19 cellular contexts compared by ENCODE assay signal in genomic region chr3:128083980-128084674, GRCh38. TPM values are rescaled to one million over a fixed set of nuclear protein-coding genes. Genes with fewer than 3 reads are reported as not detected.
DNase-seq lines count a peak whose midpoint lies in the region; ATAC-seq and TF ChIP-seq lines count a peak whose summit lies in the region.
"Had no signal": no experiment of that assay in that cellular context is flagged by ENCODE, and none has a peak within 500 bp of the region (broad histone marks: within the 10 kb centered on the region; RNA-seq: fewer than 3 reads in every experiment).

No MANE protein-coding gene starts in this region.

- no peak overlapping the region for H3K4me2 ChIP-seq in parathyroid adenoma (ENCODE audit: low read length)

- peaks cover 35% of the 10 kb centered on the region for H3K4me1 ChIP-seq in parathyroid adenoma

- DNase-seq in AG10803 (ENCODE audit: low read depth) (peak; percentile 56), astrocyte of the spinal cord (ENCODE audit: low read depth, low spot score) (peak; percentile 49), Right ventricle myocardium superior (no peak), HK-2 (ENCODE audit: unreplicated experiment) (no peak), globus pallidus (ENCODE audit: low spot score) (no peak)
- DNase-seq in stimulated activated naive CD4-positive, alpha-beta T cell treated with Interleukin-2 at 50 U/mL for 16 hours (lab: John Stamatoyannopoulos, UW): no peak
- DNase-seq in activated naive CD4-positive, alpha-beta T cell treated with anti-CD3 and anti-CD28 coated beads, Interleukin-2, amount 50 U/mL, for 72 hours (ENCODE audit: low spot score in 2 of 2): no peak
- DNase-seq: activated CD4-positive, alpha-beta T cell treated with anti-CD3 and anti-CD28 coated beads, Interleukin-2, amount 10 ng/mL, durations not matched to agents 7 days and 5 days; activated T-cell treated with anti-CD3 and anti-CD28 coated beads, Interleukin-2, amount 50 U/mL, for 72 hours; amniotic stem cell; Karpas-422; kidney; naive thymus-derived CD4-positive, alpha-beta T cell; NCI-H1930; NCI-H774 had no signal

- intact Hi-C loops in Right ventricle myocardium superior (cut with DNase I): no loop called here

- H2AFZ ChIP-seq in parathyroid adenoma: peak overlapping the region; percentile 66

- peaks cover 21 to 41% of the 10 kb centered on the region in 2 donors for H3K36me3 Mint-ChIP-seq in activated naive CD4-positive, alpha-beta T cell treated with anti-CD3 and anti-CD28 coated beads, Interleukin-2, amount 50 U/mL, for 72 hours

- no peak overlapping the region for H3K9ac ChIP-seq in parathyroid adenoma

- H3K9me3 Mint-ChIP-seq in activated naive CD4-positive, alpha-beta T cell treated with anti-CD3 and anti-CD28 coated beads, Interleukin-2, amount 50 U/mL, for 72 hours: no peaks in the 10 kb centered on the region
- H3K9me3 Mint-ChIP-seq: activated CD4-positive, alpha-beta T cell treated with anti-CD3 and anti-CD28 coated beads, Interleukin-2, amount 10 ng/mL, durations not matched to agents 7 days and 5 days; activated T-cell treated with anti-CD3 and anti-CD28 coated beads, Interleukin-2, amount 50 U/mL, for 72 hours; naive thymus-derived CD4-positive, alpha-beta T cell had no signal

- in situ Hi-C loops in astrocyte of the spinal cord (cut with HindIII; ENCODE audit: low sequenced_read_pairs): no loop called here

- peak overlapping the region; percentile 90 for H3K27ac ChIP-seq in parathyroid adenoma
- H3K27ac ChIP-seq: HL-60, skin epidermis had no signal

- H3K9me3 ChIP-seq in parathyroid adenoma (ENCODE audit: control insufficient read depth, low read length): no peaks in the 10 kb centered on the region

- H3K27me3 ChIP-seq in parathyroid adenoma (ENCODE audit: control insufficient read depth, insufficient read depth, low read length): no peaks in the 10 kb centered on the region

- H3K79me2 ChIP-seq in parathyroid adenoma: no peaks in the 10 kb centered on the region

- no peak overlapping the region for H3K4me3 ChIP-seq in AG10803 (ENCODE audit: low read length)
- H3K4me3 ChIP-seq in astrocyte of the spinal cord (ENCODE audit: low read depth, low read length): no peak overlapping the region
- H3K4me3 ChIP-seq in parathyroid adenoma (ENCODE audit: low read depth, low read length): no peak overlapping the region
- H3K4me3 ChIP-seq: skin epidermis had no signal

- ATAC-seq in Right ventricle myocardium superior (ENCODE audit: poor library complexity): peak; percentile 82
- no peak for ATAC-seq in activated naive CD4-positive, alpha-beta T cell treated with anti-CD3 and anti-CD28 coated beads, Interleukin-2, amount 50 U/mL, for 72 hours
- ATAC-seq: activated T-cell treated with anti-CD3 and anti-CD28 coated beads, Interleukin-2, amount 50 U/mL, for 72 hours; naive thymus-derived CD4-positive, alpha-beta T cell had no signal

- TF ChIP-seq CTCF in AG10803 (conservative IDR thresholded peaks at IDR 0.05; ENCODE audit: low read length): no peak
- TF ChIP-seq CTCF in astrocyte of the spinal cord (IDR thresholded peaks at IDR 0.05; ENCODE audit: low read depth, low read length): no peak
- no peak for TF ChIP-seq CTCF in parathyroid adenoma (IDR thresholded peaks at IDR 0.05)

- no peaks in the 10 kb centered on the region for H3K36me3 ChIP-seq in parathyroid adenoma (ENCODE audit: control insufficient read depth, insufficient read depth, low read length)

- H3K27ac Mint-ChIP-seq in activated naive CD4-positive, alpha-beta T cell treated with anti-CD3 and anti-CD28 coated beads, Interleukin-2, amount 50 U/mL, for 72 hours: no peak overlapping the region
- H3K27ac Mint-ChIP-seq: activated CD4-positive, alpha-beta T cell treated with anti-CD3 and anti-CD28 coated beads, Interleukin-2, amount 10 ng/mL, durations not matched to agents 7 days and 5 days; activated T-cell treated with anti-CD3 and anti-CD28 coated beads, Interleukin-2, amount 50 U/mL, for 72 hours; B cell; naive thymus-derived CD4-positive, alpha-beta T cell had no signal

RNA-seq across cellular contexts. Expression of gene SEC61A1, which starts 31.9 kb away (rescaled TPM):
- 54.7 TPM for total RNA-seq in Right ventricle myocardium superior
- total RNA-seq in activated naive CD4-positive, alpha-beta T cell treated with anti-CD3 and anti-CD28 coated beads, Interleukin-2, amount 50 U/mL, for 72 hours: 100 to 1,000 TPM; 110 to 127 TPM

RNA-seq across cellular contexts. Expression of gene RUVBL1, which starts 39.5 kb away (rescaled TPM):
- total RNA-seq in Right ventricle myocardium superior: 21.0 TPM
- total RNA-seq in activated naive CD4-positive, alpha-beta T cell treated with anti-CD3 and anti-CD28 coated beads, Interleukin-2, amount 50 U/mL, for 72 hours: 10 to 100 TPM; 36.1 to 69.7 TPM

Comparison
In these comparisons a context has a peak if more than half of its experiments do, and no peak if none do; other contexts are left out.
1. DNase-seq: peak in AG10803 (single experiment) and astrocyte of the spinal cord (single experiment); none in Right ventricle myocardium superior (single experiment), HK-2 (single experiment), stimulated activated naive CD4-positive, alpha-beta T cell treated with Interleukin-2 at 50 U/mL for 16 hours (single experiment), globus pallidus (single experiment) and activated naive CD4-positive, alpha-beta T cell treated with anti-CD3 and anti-CD28 coated beads, Interleukin-2, amount 50 U/mL, for 72 hours (0 of 2).